ENCODE assay signal across 1 cellular context in the genomic region with DNA sequence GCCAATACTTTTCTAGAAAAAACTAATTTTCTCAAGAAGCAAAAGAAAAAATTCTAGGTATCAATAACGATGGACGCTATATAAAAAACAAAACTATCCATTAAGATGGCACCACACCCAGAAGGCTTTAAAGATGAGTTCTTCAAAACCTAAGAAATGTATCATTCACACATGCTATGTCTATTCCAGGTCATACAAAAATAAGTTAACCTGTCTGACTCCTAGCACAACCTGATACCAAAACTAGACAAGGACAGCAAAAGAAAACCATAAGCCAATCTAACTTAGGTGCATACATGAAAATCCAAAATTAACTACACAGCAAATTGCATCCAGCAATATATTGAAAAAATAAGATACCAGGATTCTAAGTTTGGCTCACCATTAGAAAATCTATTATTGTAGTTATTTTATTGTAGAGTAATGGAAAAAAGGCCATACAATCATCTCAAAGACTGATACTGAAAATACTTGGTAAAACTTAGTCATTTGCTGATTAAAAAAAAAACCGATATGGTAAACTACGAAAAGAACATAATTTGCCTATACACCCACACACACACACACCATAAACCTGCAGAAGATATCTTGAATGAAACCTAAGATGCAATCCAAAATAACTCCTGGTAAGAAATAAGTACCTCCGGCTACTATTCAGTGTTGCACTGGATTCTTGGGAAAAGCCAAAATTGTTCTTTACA.
TF ChIP-seq lines count a peak whose summit lies in the region.

No MANE protein-coding gene starts in this region.

TF ChIP-seq in K562, 482 proteins besides CTCF, POLR2A, EP300 and RAD21 (continued from another document):
- TF ChIP-seq, protein P1, sequence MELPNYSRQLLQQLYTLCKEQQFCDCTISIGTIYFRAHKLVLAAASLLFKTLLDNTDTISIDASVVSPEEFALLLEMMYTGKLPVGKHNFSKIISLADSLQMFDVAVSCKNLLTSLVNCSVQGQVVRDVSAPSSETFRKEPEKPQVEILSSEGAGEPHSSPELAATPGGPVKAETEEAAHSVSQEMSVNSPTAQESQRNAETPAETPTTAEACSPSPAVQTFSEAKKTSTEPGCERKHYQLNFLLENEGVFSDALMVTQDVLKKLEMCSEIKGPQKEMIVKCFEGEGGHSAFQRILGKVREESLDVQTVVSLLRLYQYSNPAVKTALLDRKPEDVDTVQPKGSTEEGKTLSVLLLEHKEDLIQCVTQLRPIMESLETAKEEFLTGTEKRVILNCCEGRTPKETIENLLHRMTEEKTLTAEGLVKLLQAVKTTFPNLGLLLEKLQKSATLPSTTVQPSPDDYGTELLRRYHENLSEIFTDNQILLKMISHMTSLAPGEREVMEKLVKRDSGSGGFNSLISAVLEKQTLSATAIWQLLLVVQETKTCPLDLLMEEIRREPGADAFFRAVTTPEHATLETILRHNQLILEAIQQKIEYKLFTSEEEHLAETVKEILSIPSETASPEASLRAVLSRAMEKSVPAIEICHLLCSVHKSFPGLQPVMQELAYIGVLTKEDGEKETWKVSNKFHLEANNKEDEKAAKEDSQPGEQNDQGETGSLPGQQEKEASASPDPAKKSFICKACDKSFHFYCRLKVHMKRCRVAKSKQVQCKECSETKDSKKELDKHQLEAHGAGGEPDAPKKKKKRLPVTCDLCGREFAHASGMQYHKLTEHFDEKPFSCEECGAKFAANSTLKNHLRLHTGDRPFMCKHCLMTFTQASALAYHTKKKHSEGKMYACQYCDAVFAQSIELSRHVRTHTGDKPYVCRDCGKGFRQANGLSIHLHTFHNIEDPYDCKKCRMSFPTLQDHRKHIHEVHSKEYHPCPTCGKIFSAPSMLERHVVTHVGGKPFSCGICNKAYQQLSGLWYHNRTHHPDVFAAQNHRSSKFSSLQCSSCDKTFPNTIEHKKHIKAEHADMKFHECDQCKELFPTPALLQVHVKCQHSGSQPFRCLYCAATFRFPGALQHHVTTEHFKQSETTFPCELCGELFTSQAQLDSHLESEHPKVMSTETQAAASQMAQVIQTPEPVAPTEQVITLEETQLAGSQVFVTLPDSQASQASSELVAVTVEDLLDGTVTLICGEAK (IDR thresholded peaks at IDR 0.05): 0 out of 2 replicates have a peak, but pooled peaks have one; percentile 6
- TF ChIP-seq, protein P1 (CRISPR knock-in tag; IDR thresholded peaks at IDR 0.05): no peak
- TF ChIP-seq TRIM25 (IDR thresholded peaks at IDR 0.05; ENCODE audit: borderline replicate concordance) (no peak), ZKSCAN1 (IDR thresholded peaks at IDR 0.05; ENCODE audit: low read depth, low read length) (no peak), GTF2A2 (tag; IDR thresholded peaks at IDR 0.05) (no peak), EGR1 (conservative IDR thresholded peaks at IDR 0.05) (peak; percentile 68), ZNF445 (CRISPR knock-in tag; IDR thresholded peaks at IDR 0.05; ENCODE audit: low read depth) (no peak), C11orf30 (IDR thresholded peaks at IDR 0.05; ENCODE audit: low read depth) (peak; percentile 47; the same call in 1 of the 2 replicates), ZNF668 (CRISPR knock-in tag; IDR thresholded peaks at IDR 0.05) (peak; percentile 28; the same call in 1 of the 2 replicates), ZNF146 (CRISPR knock-in tag; IDR thresholded peaks at IDR 0.05; ENCODE audit: unreplicated experiment) (no peak), ZEB2 (IDR thresholded peaks at IDR 0.05) (no peak), ZNF699 (CRISPR knock-in tag; IDR thresholded peaks at IDR 0.05; ENCODE audit: insufficient replicate concordance) (no peak), ZNF316 (IDR thresholded peaks at IDR 0.05) (peak; percentile 62), ETS2 (tag; IDR thresholded peaks at IDR 0.05; ENCODE audit: borderline replicate concordance, poor library complexity, severe bottlenecking) (no peak), BRD4 (IDR thresholded peaks at IDR 0.05) (no peak), NCOA1 (IDR thresholded peaks at IDR 0.05; ENCODE audit: low read depth) (no peak)
- TF ChIP-seq, protein P2, sequence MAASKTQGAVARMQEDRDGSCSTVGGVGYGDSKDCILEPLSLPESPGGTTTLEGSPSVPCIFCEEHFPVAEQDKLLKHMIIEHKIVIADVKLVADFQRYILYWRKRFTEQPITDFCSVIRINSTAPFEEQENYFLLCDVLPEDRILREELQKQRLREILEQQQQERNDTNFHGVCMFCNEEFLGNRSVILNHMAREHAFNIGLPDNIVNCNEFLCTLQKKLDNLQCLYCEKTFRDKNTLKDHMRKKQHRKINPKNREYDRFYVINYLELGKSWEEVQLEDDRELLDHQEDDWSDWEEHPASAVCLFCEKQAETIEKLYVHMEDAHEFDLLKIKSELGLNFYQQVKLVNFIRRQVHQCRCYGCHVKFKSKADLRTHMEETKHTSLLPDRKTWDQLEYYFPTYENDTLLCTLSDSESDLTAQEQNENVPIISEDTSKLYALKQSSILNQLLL (CRISPR knock-in tag; IDR thresholded peaks at IDR 0.05; ENCODE audit: borderline replicate concordance): no peak
TF ChIP-seq in K562: peak in this region for 5.
